ENCODE assay signal across 1 cellular context in the genomic region with DNA sequence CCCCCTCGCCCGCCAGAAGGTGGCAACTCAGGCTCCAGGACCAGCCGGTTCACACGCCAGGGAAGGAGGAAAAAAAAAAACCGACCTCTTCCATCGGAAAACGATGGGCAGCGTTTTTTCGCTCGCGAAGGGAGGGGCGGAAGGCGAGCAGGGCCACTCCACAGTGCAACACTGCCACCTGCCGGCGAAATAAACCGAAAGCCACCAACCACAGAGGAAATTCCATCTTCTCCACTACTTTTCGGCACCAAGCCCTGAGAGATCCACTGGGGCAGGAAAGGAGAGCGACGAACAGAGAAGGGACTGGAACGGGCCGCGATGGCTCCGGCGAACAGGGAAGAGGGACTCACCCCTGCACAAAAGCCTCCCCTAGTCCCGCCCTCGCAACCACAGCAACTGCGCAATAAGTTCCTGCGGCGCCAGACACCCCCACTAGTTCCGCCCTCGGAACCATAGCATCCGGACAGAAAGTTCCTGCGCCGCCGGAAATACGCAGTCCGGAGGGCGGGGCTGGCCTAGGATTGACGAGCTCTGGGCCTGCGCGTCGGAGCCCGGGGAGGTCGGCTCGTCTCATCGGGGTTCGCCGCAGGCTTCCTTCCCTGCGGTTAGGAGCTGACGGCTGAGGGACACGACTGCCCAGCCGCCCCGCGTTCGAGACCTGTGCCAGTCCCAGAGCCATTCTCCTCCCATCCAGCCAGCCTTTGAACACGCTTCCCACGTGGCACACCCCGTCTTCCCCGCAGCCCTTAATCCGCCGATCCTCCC.
TF ChIP-seq lines count a peak whose summit lies in the region.

No MANE protein-coding gene starts in this region.

TF ChIP-seq in HCT116, 20 proteins besides CTCF, POLR2A, EP300 and RAD21 (continued from another document):
- TF ChIP-seq REST (IDR thresholded peaks at IDR 0.05; ENCODE audit: low read depth) (no peak), MAX (IDR thresholded peaks at IDR 0.05) (peak; percentile 58), ZNF274 (IDR thresholded peaks at IDR 0.05; ENCODE audit: low read depth, low read length) (no peak), FOSL1 (IDR thresholded peaks at IDR 0.05; ENCODE audit: low read depth) (no peak), EZH2 (IDR thresholded peaks at IDR 0.05) (no peak), POLR2AphosphoS5 (IDR thresholded peaks at IDR 0.05; ENCODE audit: low read depth, low read length) (peak; percentile 80), CBX3 (IDR thresholded peaks at IDR 0.05; ENCODE audit: low read depth) (peak; percentile 60), ELF1 (IDR thresholded peaks at IDR 0.05; ENCODE audit: borderline replicate concordance, low read depth) (peak; percentile 46; the same call in 1 of the 2 replicates), ZFX (IDR thresholded peaks at IDR 0.05) (peak; percentile 36; the same call in 1 of the 2 replicates), EZH2phosphoT487 (IDR thresholded peaks at IDR 0.05; ENCODE audit: borderline replicate concordance) (no peak), SIN3A (IDR thresholded peaks at IDR 0.05; ENCODE audit: low read depth) (peak; percentile 63; the same call in 1 of the 2 replicates), SRF (IDR thresholded peaks at IDR 0.05; ENCODE audit: low read depth) (no peak), JUND (IDR thresholded peaks at IDR 0.05) (peak; percentile 21; the same call in 1 of the 2 replicates)
- TF ChIP-seq, protein P1, sequence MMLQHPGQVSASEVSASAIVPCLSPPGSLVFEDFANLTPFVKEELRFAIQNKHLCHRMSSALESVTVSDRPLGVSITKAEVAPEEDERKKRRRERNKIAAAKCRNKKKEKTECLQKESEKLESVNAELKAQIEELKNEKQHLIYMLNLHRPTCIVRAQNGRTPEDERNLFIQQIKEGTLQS (IDR thresholded peaks at IDR 0.05): peak; percentile 54
TF ChIP-seq in HCT116: peak in this region for 12.
